23 cellular contexts compared by ENCODE assay signal in genomic region chr14:42869681-42870080, GRCh38.
DNase-seq lines count a peak whose midpoint lies in the region; ATAC-seq and TF ChIP-seq lines count a peak whose summit lies in the region.
"Had no signal": no experiment of that assay in that cellular context is flagged by ENCODE, and none has a peak within 500 bp of the region (broad histone marks: within the 10 kb centered on the region; RNA-seq: fewer than 3 reads in every experiment).

No MANE protein-coding gene starts in this region.

- H3K4me3 Mint-ChIP-seq in WTC11, result no peak overlapping the region
- H3K4me3 Mint-ChIP-seq: activated naive CD8-positive, alpha-beta T cell; activated T-helper 17 cell treated with anti-CD3 and anti-CD28 coated beads, Interleukin-2, amount 50 U/mL, for 72 hours; brain; neural crest cell; T-helper 2 cell treated with Interferon-gamma antibody and Interleukin-4, amounts not matched to agents 5 μg/mL and 100 μg/mL, for 36 hours had no signal

- H3K14ac ChIP-seq in neuronal stem cell (ENCODE audit: low read length), result no peak overlapping the region

- H3K27ac ChIP-seq in GM23248, result no peak overlapping the region
- H3K27ac ChIP-seq in RWPE2 (ENCODE audit: poor library complexity, severe bottlenecking), result no peak overlapping the region
- no peak overlapping the region for H3K27ac ChIP-seq in fibroblast of lung (ENCODE audit: insufficient read depth, low read length)
- H3K27ac ChIP-seq in neuronal stem cell (replicated peaks; ENCODE audit: low read length), result no peak overlapping the region
- H3K27ac ChIP-seq: BLaER1 treated with 17β-estradiol and CSF1 and Interleukin-3, amounts not matched to agents 10 nM and 100 nM; prostate gland; upper lobe of left lung had no signal

- H3K79me2 ChIP-seq in GM23248 (ENCODE audit: insufficient read depth), result no peaks in the 10 kb centered on the region
- H3K79me2 ChIP-seq in fibroblast of lung (ENCODE audit: control insufficient read depth, insufficient read depth, low read length), result no peaks in the 10 kb centered on the region

- in situ Hi-C loops in GM23248 (cut with MboI), result no loop called here

- no peak overlapping the region for H2BK5ac ChIP-seq in neuronal stem cell (ENCODE audit: low read length)

- H2BK120ac ChIP-seq in neuronal stem cell (ENCODE audit: low read depth, low read length), result no peak overlapping the region

- H4K91ac ChIP-seq in neuronal stem cell (ENCODE audit: low read depth, low read length, poor library complexity), result no peak overlapping the region

- H4K20me1 ChIP-seq in GM23248 (ENCODE audit: insufficient read depth) (no peaks in the 10 kb centered on the region), fibroblast of lung (ENCODE audit: control insufficient read depth, extremely low read depth, insufficient read depth, low read length) (no peaks in the 10 kb centered on the region)
- H4K20me1 ChIP-seq: BLaER1 treated with 17β-estradiol and CSF1 and Interleukin-3, amounts not matched to agents 10 nM and 100 nM had no signal

- H3K4me3 ChIP-seq in GM23248, result no peak overlapping the region
- no peak overlapping the region for H3K4me3 ChIP-seq in RWPE2 (ENCODE audit: severe bottlenecking)
- H3K4me3 ChIP-seq in fibroblast of lung (replicated peaks in 1 of 4; ENCODE audit: control extremely low read depth in 1 of 4, insufficient read depth in 1 of 4, low read depth in 3 of 4, low read length in 4 of 4), result no peak overlapping the region
- no peak overlapping the region for H3K4me3 ChIP-seq in neuronal stem cell (ENCODE audit: low read length in 2 of 2)
- H3K4me3 ChIP-seq: BLaER1 treated with 17β-estradiol and CSF1 and Interleukin-3, amounts not matched to agents 10 nM and 100 nM; prostate gland; upper lobe of left lung had no signal

- no peaks in the 10 kb centered on the region for H3F3A ChIP-seq in GM23248 (ENCODE audit: insufficient read depth)

- TF ChIP-seq POLR2A in erythroblast (IDR thresholded peaks at IDR 0.05; ENCODE audit: low read length), result no peak

- no peak overlapping the region for H3K4ac ChIP-seq in neuronal stem cell (ENCODE audit: low read length)

- H3K9me3 Mint-ChIP-seq in WTC11, result no peaks in the 10 kb centered on the region
- H3K9me3 Mint-ChIP-seq: brain, neural crest cell had no signal

- no peaks in the 10 kb centered on the region for H3K9me2 ChIP-seq in GM23248 (ENCODE audit: insufficient read depth)

- no peaks in the 10 kb centered on the region for H3K36me3 Mint-ChIP-seq in WTC11
- H3K36me3 Mint-ChIP-seq: activated naive CD8-positive, alpha-beta T cell; brain had no signal

- peaks cover 9% of the 10 kb centered on the region for H3K4me1 Mint-ChIP-seq in WTC11
- H3K4me1 Mint-ChIP-seq: activated T-helper 17 cell treated with anti-CD3 and anti-CD28 coated beads, Interleukin-2, amount 50 U/mL, for 72 hours; brain had no signal

- H3K27ac Mint-ChIP-seq in WTC11, result no peak overlapping the region
- H3K27ac Mint-ChIP-seq: activated naive CD8-positive, alpha-beta T cell; activated T-helper 17 cell treated with anti-CD3 and anti-CD28 coated beads, Interleukin-2, amount 50 U/mL, for 72 hours; brain; T-helper 2 cell treated with Interferon-gamma antibody and Interleukin-4, amounts not matched to agents 5 μg/mL and 100 μg/mL, for 36 hours had no signal

- peak; percentile 81 for DNase-seq in GM23248
- no peak for DNase-seq in RWPE2 (ENCODE audit: low spot score)
- peak; percentile 59 to 62 for DNase-seq in fibroblast of lung (ENCODE audit: low read depth in 2 of 2)
- DNase-seq in neuronal stem cell (ENCODE audit: low spot score), result no peak
- no peak for DNase-seq in erythroblast (lab: John Stamatoyannopoulos, UW)
- DNase-seq in stimulated activated CD4-positive, alpha-beta T cell treated with anti-CD3 and anti-CD28 coated beads, Interleukin-4, amount 100 ng/mL, for 24 hours, result no peak
- no peak for DNase-seq in WTC11 (ENCODE audit: low spot score)
- DNase-seq: COR-L47, DND-41, kidney, NCI-H1417 treated with DMSO at 0.1 percent for 48 hours, NCI-H2081 treated with DMSO at 0.1 percent for 48 hours, substantia nigra, upper lobe of left lung had no signal

- no peaks in the 10 kb centered on the region for H3K9me3 ChIP-seq in GM23248 (ENCODE audit: low read depth)
- no peaks in the 10 kb centered on the region for H3K9me3 ChIP-seq in RWPE2 (ENCODE audit: severe bottlenecking)
- no peaks in the 10 kb centered on the region for H3K9me3 ChIP-seq in fibroblast of lung (ENCODE audit: control insufficient read depth, insufficient read depth, low read depth, low read length)
- no peaks in the 10 kb centered on the region for H3K9me3 ChIP-seq in neuronal stem cell (replicated peaks in 1 of 2; ENCODE audit: control insufficient read depth in 2 of 2, insufficient read depth in 1 of 2, low read depth in 1 of 2, low read length in 2 of 2)
- H3K9me3 ChIP-seq: BLaER1 treated with 17β-estradiol and CSF1 and Interleukin-3, amounts not matched to agents 10 nM and 100 nM; prostate gland; upper lobe of left lung had no signal

- no peak overlapping the region for H3K18ac ChIP-seq in neuronal stem cell (ENCODE audit: low read length)

- CTCF ChIA-PET in WTC11 (lab: Charles Lee), result no interaction called here

- no peaks in the 10 kb centered on the region for H3K27me3 ChIP-seq in GM23248 (replicated peaks; ENCODE audit: insufficient read depth)
- peaks cover 28% of the 10 kb centered on the region for H3K27me3 ChIP-seq in RWPE2 (ENCODE audit: insufficient read depth, poor library complexity, severe bottlenecking)
- H3K27me3 ChIP-seq in fibroblast of lung (ENCODE audit: control insufficient read depth, insufficient read depth, low read length), result no peaks in the 10 kb centered on the region
- no peaks in the 10 kb centered on the region for H3K27me3 ChIP-seq in neuronal stem cell (ENCODE audit: control insufficient read depth in 3 of 3, insufficient read depth in 3 of 3, low read depth in 1 of 3, low read length in 3 of 3)
- H3K27me3 ChIP-seq: BLaER1 treated with 17β-estradiol and CSF1 and Interleukin-3, amounts not matched to agents 10 nM and 100 nM; upper lobe of left lung had no signal

- ATAC-seq in RWPE2 (ENCODE audit: low read depth), result peak; percentile 60; the same call in 2 of the 3 replicates
- no peak for ATAC-seq in GM21723 (IDR thresholded peaks at IDR 0.05; ENCODE audit: unreplicated experiment)
- no peak for ATAC-seq in WTC11
- ATAC-seq: activated T-helper 17 cell treated with anti-CD3 and anti-CD28 coated beads, Interleukin-2, amount 50 U/mL, for 72 hours; Right ventricle myocardium inferior had no signal

- no peak overlapping the region for H3K23ac ChIP-seq in neuronal stem cell (ENCODE audit: low read depth, low read length, poor library complexity)

- H3K4me2 ChIP-seq in GM23248 (ENCODE audit: unreplicated experiment), result no peak overlapping the region
- H3K4me2 ChIP-seq in fibroblast of lung (ENCODE audit: extremely low read depth, insufficient read depth, low read length), result no peak overlapping the region
- no peak overlapping the region for H3K4me2 ChIP-seq in neuronal stem cell (ENCODE audit: insufficient read depth, low read length, poor library complexity, severe bottlenecking)
- H3K4me2 ChIP-seq: BLaER1 treated with 17β-estradiol and CSF1 and Interleukin-3, amounts not matched to agents 10 nM and 100 nM had no signal

- H3K27me3 Mint-ChIP-seq in WTC11 (ENCODE audit: low read depth), result no peaks in the 10 kb centered on the region
- H3K27me3 Mint-ChIP-seq: activated naive CD8-positive, alpha-beta T cell; activated T-helper 17 cell treated with anti-CD3 and anti-CD28 coated beads, Interleukin-2, amount 50 U/mL, for 72 hours; brain had no signal

- no peaks in the 10 kb centered on the region for H3K79me1 ChIP-seq in neuronal stem cell (ENCODE audit: low read depth, low read length)

- no peaks in the 10 kb centered on the region for H3K36me3 ChIP-seq in GM23248 (ENCODE audit: low read depth)
- no peaks in the 10 kb centered on the region for H3K36me3 ChIP-seq in RWPE2 (ENCODE audit: low read depth)
- H3K36me3 ChIP-seq in fibroblast of lung (ENCODE audit: control insufficient read depth, insufficient read depth, low read length), result no peaks in the 10 kb centered on the region
- no peaks in the 10 kb centered on the region for H3K36me3 ChIP-seq in neuronal stem cell (replicated peaks in 1 of 2; ENCODE audit: control insufficient read depth in 2 of 2, insufficient read depth in 2 of 2, low read length in 2 of 2)
- H3K36me3 ChIP-seq: BLaER1 treated with 17β-estradiol and CSF1 and Interleukin-3, amounts not matched to agents 10 nM and 100 nM; prostate gland; upper lobe of left lung had no signal

- POLR2A ChIA-PET in WTC11 (lab: Charles Lee), result no interaction called here

- H3K4me1 ChIP-seq in GM23248 (ENCODE audit: insufficient read depth) (no peaks in the 10 kb centered on the region), RWPE2 (ENCODE audit: insufficient read depth, poor library complexity, severe bottlenecking) (no peaks in the 10 kb centered on the region), fibroblast of lung (ENCODE audit: control insufficient read depth, extremely low read depth, insufficient read depth, low read length) (no peaks in the 10 kb centered on the region), neuronal stem cell (ENCODE audit: control insufficient read depth in 2 of 2, insufficient read depth in 1 of 2, low read depth in 1 of 2, low read length in 2 of 2) (peaks cover 4 to 6% of the 10 kb centered on the region in 2 donors)
- H3K4me1 ChIP-seq: BLaER1 treated with 17β-estradiol and CSF1 and Interleukin-3, amounts not matched to agents 10 nM and 100 nM; prostate gland; upper lobe of left lung had no signal

- no peak overlapping the region for H4K8ac ChIP-seq in neuronal stem cell (ENCODE audit: low read depth, low read length)

- H3K9ac ChIP-seq in GM23248, result no peak overlapping the region
- H3K9ac ChIP-seq in fibroblast of lung (ENCODE audit: insufficient read depth, low read length), result no peak overlapping the region
- H3K9ac ChIP-seq in neuronal stem cell (ENCODE audit: low read depth, low read length, poor library complexity), result no peak overlapping the region
- H3K9ac ChIP-seq: BLaER1 treated with 17β-estradiol and CSF1 and Interleukin-3, amounts not matched to agents 10 nM and 100 nM had no signal

- no peak overlapping the region for H2BK15ac ChIP-seq in neuronal stem cell (ENCODE audit: low read length)

- 9 to 20% methylated on average over 1 of the region's 1 CpG for WGBS in GM23248 (ENCODE audit: low coverage in 1 of 2, low lambda C conversion rate in 2 of 2, missing lambda C conversion rate in 2 of 2), 2 experiments
- WGBS in neuronal stem cell (ENCODE audit: extremely low coverage in 2 of 2, insufficient read length in 2 of 2, insufficient replicate concordance in 1 of 2), 2 donors, result no CpG with 5 or more reads among the region's 1 CpG

- H2BK12ac ChIP-seq in neuronal stem cell (ENCODE audit: low read length), result peak overlapping the region; percentile 73

- H2AFZ ChIP-seq in GM23248, result no peak overlapping the region
- H2AFZ ChIP-seq in fibroblast of lung (ENCODE audit: low read length), result no peak overlapping the region
- no peak overlapping the region for H2AFZ ChIP-seq in neuronal stem cell (ENCODE audit: low read length)

- TF ChIP-seq CTCF in RWPE2 (IDR thresholded peaks at IDR 0.05; ENCODE audit: poor library complexity, severe bottlenecking) (no peak), fibroblast of lung (conservative IDR thresholded peaks at IDR 0.05 in 1 of 2, IDR thresholded peaks at IDR 0.05 in 1 of 2; ENCODE audit: low read depth in 1 of 2, low read length in 2 of 2) (no peak), WTC11 (IDR thresholded peaks at IDR 0.05) (no peak)

- H2AK5ac ChIP-seq in neuronal stem cell (ENCODE audit: low read depth, low read length), result no peak overlapping the region

Comparison
In these comparisons a context has a peak if more than half of its experiments do, and no peak if none do; other contexts are left out.
1. DNase-seq: peak in GM23248 (single experiment) and fibroblast of lung (2 of 2); none in RWPE2 (single experiment), neuronal stem cell (single experiment), erythroblast (0 of 2), stimulated activated CD4-positive, alpha-beta T cell treated with anti-CD3 and anti-CD28 coated beads, Interleukin-4, amount 100 ng/mL, for 24 hours (single experiment) and WTC11 (single experiment).